ENCODE assay signal across 8 cellular contexts in the genomic region with DNA sequence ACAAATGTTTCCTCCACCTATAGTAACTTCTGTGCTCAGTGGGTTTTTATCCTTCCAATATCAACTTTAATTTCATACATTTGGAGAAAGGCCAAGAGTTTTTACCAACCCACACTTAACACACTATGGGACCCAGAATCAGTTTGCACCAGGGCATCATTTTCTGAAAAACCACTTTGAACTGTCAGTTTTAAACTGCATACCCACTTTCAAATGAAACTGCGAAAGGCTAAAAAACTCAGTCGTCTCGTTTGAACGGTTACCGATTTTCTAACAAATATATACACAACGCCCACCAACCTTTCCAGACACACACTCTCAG. TPM values are rescaled to one million over a fixed set of nuclear protein-coding genes. Genes with fewer than 3 reads are reported as not detected.
DNase-seq lines count a peak whose midpoint lies in the region; ATAC-seq and TF ChIP-seq lines count a peak whose summit lies in the region.

No MANE protein-coding gene starts in this region.

- H2AFZ ChIP-seq in neural progenitor cell (replicated peaks): peak overlapping the region; percentile 77

- H3K9me3 ChIP-seq in neural progenitor cell (ENCODE audit: low read depth) (no peaks in the 10 kb centered on the region), thyroid gland (no peaks in the 10 kb centered on the region)

- H3K27ac Mint-ChIP-seq in Calu3 (ENCODE audit: unreplicated experiment) (no peak overlapping the region), neural progenitor cell (no peak overlapping the region)

- no peaks in the 10 kb centered on the region for H3K4me1 Mint-ChIP-seq in Calu3 (ENCODE audit: low read depth, unreplicated experiment)
- peaks cover 17% of the 10 kb centered on the region for H3K4me1 Mint-ChIP-seq in neural progenitor cell

- CTCF ChIA-PET in Calu3 (lab: Charles Lee): no interaction called here

- TF ChIP-seq POLR2A in thyroid gland (IDR thresholded peaks at IDR 0.05): no peak

- H3K27ac ChIP-seq in coronary artery: peak overlapping the region in 1 of 2 donors; percentile 18
- H3K27ac ChIP-seq in neural progenitor cell: no peak overlapping the region
- H3K27ac ChIP-seq in thyroid gland: no peak overlapping the region

- H3K4me2 ChIP-seq in neural progenitor cell: peak overlapping the region; percentile 89

- no peaks in the 10 kb centered on the region for H3K79me2 ChIP-seq in neural progenitor cell (ENCODE audit: low read depth)

- H3K4me3 ChIP-seq in coronary artery (peak overlapping the region; percentile 76), neural progenitor cell (peak overlapping the region; percentile 59), thyroid gland (replicated peaks in 1 of 3) (peak overlapping the region in 1 of 3 donors; percentile 44)

- 17 to 19% methylated on average over 6 of the region's 6 CpGs for WGBS in thyroid gland, 2 donors

- H3K4me1 ChIP-seq in neural progenitor cell (peaks cover 8% of the 10 kb centered on the region), thyroid gland (peaks cover 0 to 6% of the 10 kb centered on the region in 2 donors)

- H3K27me3 ChIP-seq in neural progenitor cell: peaks cover 42% of the 10 kb centered on the region
- H3K27me3 ChIP-seq in thyroid gland: no peaks in the 10 kb centered on the region

- no peaks in the 10 kb centered on the region for H3K9me3 Mint-ChIP-seq in Calu3 (ENCODE audit: low read depth, unreplicated experiment)
- no peaks in the 10 kb centered on the region for H3K9me3 Mint-ChIP-seq in neural progenitor cell

- DNase-seq in Calu3 (no peak), coronary artery (ENCODE audit: low spot score) (no peak), neural progenitor cell (ENCODE audit: low spot score) (no peak), kidney tubule cell (ENCODE audit: low spot score) (no peak), thyroid gland (no peak), NCI-H128 (lab: John Stamatoyannopoulos, UW; ENCODE audit: unreplicated experiment) (no peak)
- no peak for DNase-seq in effector CD4-positive, alpha-beta T cell

- TF ChIP-seq CTCF in Calu3 (IDR thresholded peaks at IDR 0.05; ENCODE audit: unreplicated experiment) (no peak), coronary artery (IDR thresholded peaks at IDR 0.05) (no peak), neural progenitor cell (IDR thresholded peaks at IDR 0.05) (no peak), thyroid gland (IDR thresholded peaks at IDR 0.05) (no peak)

- peak; percentile 52 for ATAC-seq in HG03175 (IDR thresholded peaks at IDR 0.05; ENCODE audit: unreplicated experiment)

- intact Hi-C loops in Calu3 (cut with micrococcal nuclease; ENCODE audit: unreplicated experiment): no loop called here
- intact Hi-C loops in thyroid gland (cut with DNase I): no loop called here

- peak overlapping the region; percentile 63 for H3K4me3 Mint-ChIP-seq in Calu3 (ENCODE audit: low read depth, unreplicated experiment)
- peak overlapping the region; percentile 81 for H3K4me3 Mint-ChIP-seq in neural progenitor cell

- H3F3A ChIP-seq in neural progenitor cell (ENCODE audit: low read depth): peaks cover 34% of the 10 kb centered on the region

- no peaks in the 10 kb centered on the region for H4K20me1 ChIP-seq in neural progenitor cell (ENCODE audit: low read depth)

- H3K9ac ChIP-seq in neural progenitor cell: no peak overlapping the region

- H3K27me3 Mint-ChIP-seq in Calu3 (ENCODE audit: unreplicated experiment) (peaks cover 13% of the 10 kb centered on the region), neural progenitor cell (ENCODE audit: insufficient read depth, low read depth) (peaks cover 17% of the 10 kb centered on the region)

- BruUV-seq in Calu3 (replicated peaks; lab: Mats Ljungman, UMichigan): no TSS peak

- H3K36me3 Mint-ChIP-seq in Calu3 (ENCODE audit: insufficient read depth, unreplicated experiment) (peaks cover 6% of the 10 kb centered on the region), neural progenitor cell (no peaks in the 10 kb centered on the region)

- H3K36me3 ChIP-seq in neural progenitor cell (no peaks in the 10 kb centered on the region), thyroid gland (no peaks in the 10 kb centered on the region)

RNA-seq across cellular contexts. Expression of a gene that starts 0.4 kb away (rescaled TPM):
- total RNA-seq in Calu3 (2022): 0.24 and 0.44 TPM in 2 replicates
- total RNA-seq in neural progenitor cell (ENCODE audit: low replicate concordance): 0.62 and 2.4 TPM in 2 replicates
- 10 to 100 TPM in 2 of 4 donors, 1 to 10 TPM in 2; 3.9 to 26.3 (median 9.4) TPM for total RNA-seq in thyroid gland
